In genomic region chr7:40680657-40681056, GRCh38 we compare ENCODE assay signal across 9 cellular contexts.
DNase-seq lines count a peak whose midpoint lies in the region; ATAC-seq and TF ChIP-seq lines count a peak whose summit lies in the region.
"Had no signal": no experiment of that assay in that cellular context is flagged by ENCODE, and none has a peak within 500 bp of the region (broad histone marks: within the 10 kb centered on the region; RNA-seq: fewer than 3 reads in every experiment).

No MANE protein-coding gene starts in this region.

- DNase-seq in ELR (ENCODE audit: low read depth): peak; percentile 48
- DNase-seq in astrocyte of the spinal cord (ENCODE audit: low read depth, low spot score): peak; percentile 32
- DNase-seq in trophoblast cell: peak; percentile 1 to 52
- no peak for DNase-seq in Ammon's horn (ENCODE audit: low spot score)
- no peak for DNase-seq in NCI-H2107 treated with DMSO at 0.1 percent for 48 hours (lab: John Stamatoyannopoulos, UW; ENCODE audit: unreplicated experiment)
- no peak for DNase-seq in CD4-positive, alpha-beta memory T cell
- DNase-seq: pancreas had no signal

- peaks cover 0 to 37% (median 3%) of the 10 kb centered on the region in 8 donors for H3K9me3 Mint-ChIP-seq in CD4-positive, alpha-beta memory T cell

- no peak overlapping the region for H4K8ac ChIP-seq in trophoblast cell (ENCODE audit: low read depth, low read length)

- H3K9me3 ChIP-seq in trophoblast cell (ENCODE audit: insufficient read depth, low read depth, low read length): no peaks in the 10 kb centered on the region
- H3K9me3 ChIP-seq in CD4-positive, alpha-beta memory T cell (ENCODE audit: control insufficient read depth in 1 of 2, low read length in 2 of 2): no peaks in the 10 kb centered on the region
- H3K9me3 ChIP-seq: pancreas had no signal

- H3K36me3 Mint-ChIP-seq in CD4-positive, alpha-beta memory T cell: no peaks in the 10 kb centered on the region

- in situ Hi-C loops in astrocyte of the spinal cord (cut with HindIII; ENCODE audit: low sequenced_read_pairs): no loop called here

- no CpG with 5 or more reads among the region's 1 CpG for WGBS in trophoblast cell (ENCODE audit: extremely low coverage, insufficient coverage, insufficient read length)

- no peak overlapping the region for H4K91ac ChIP-seq in trophoblast cell (ENCODE audit: low read depth, low read length)

- no peak overlapping the region for H3K14ac ChIP-seq in trophoblast cell (ENCODE audit: low read length)

- POLR2A ChIA-PET in CD4-positive, alpha-beta memory T cell (lab: Charles Lee; ENCODE audit: partially characterized antibody): no interaction called here

- TF ChIP-seq CTCF in astrocyte of the spinal cord (IDR thresholded peaks at IDR 0.05; ENCODE audit: low read depth, low read length): peak; percentile 50

- intact Hi-C loops in CD4-positive, alpha-beta memory T cell (cut with micrococcal nuclease): no loop called here

- H3K4ac ChIP-seq in trophoblast cell (ENCODE audit: low read depth, low read length): no peak overlapping the region

- no peaks in the 10 kb centered on the region for H3K27me3 ChIP-seq in trophoblast cell (ENCODE audit: insufficient read depth, low read length)
- H3K27me3 ChIP-seq in CD4-positive, alpha-beta memory T cell (ENCODE audit: insufficient read depth, low read length): no peaks in the 10 kb centered on the region
- H3K27me3 ChIP-seq: pancreas had no signal

- H3K27ac ChIP-seq in trophoblast cell (ENCODE audit: low read depth, low read length): no peak overlapping the region
- H3K27ac ChIP-seq in CD4-positive, alpha-beta memory T cell (ENCODE audit: low read depth, low read length): no peak overlapping the region
- H3K27ac ChIP-seq: pancreas had no signal

- H3K27ac Mint-ChIP-seq in CD4-positive, alpha-beta memory T cell: no peak overlapping the region

- CTCF ChIA-PET in CD4-positive, alpha-beta memory T cell (lab: Charles Lee; ENCODE audit: partially characterized antibody): no interaction called here

- H3K4me3 Mint-ChIP-seq in CD4-positive, alpha-beta memory T cell: no peak overlapping the region

- no peaks in the 10 kb centered on the region for H3K27me3 Mint-ChIP-seq in CD4-positive, alpha-beta memory T cell

- no peak overlapping the region for H2AK5ac ChIP-seq in trophoblast cell (ENCODE audit: low read length)

- H2AFZ ChIP-seq in trophoblast cell (ENCODE audit: insufficient read depth, low read length, poor library complexity): no peak overlapping the region

- no peak overlapping the region for H3K4me2 ChIP-seq in trophoblast cell (ENCODE audit: low read length)

- H3K18ac ChIP-seq in trophoblast cell (ENCODE audit: low read length): no peak overlapping the region

- no peaks in the 10 kb centered on the region for H3K4me1 ChIP-seq in trophoblast cell (ENCODE audit: control insufficient read depth in 1 of 2, insufficient read depth in 2 of 2, low read length in 2 of 2)
- no peaks in the 10 kb centered on the region for H3K4me1 ChIP-seq in CD4-positive, alpha-beta memory T cell (ENCODE audit: insufficient read depth, low read length)
- H3K4me1 ChIP-seq: pancreas had no signal

- no peak overlapping the region for H3K9ac ChIP-seq in trophoblast cell (ENCODE audit: low read length)

- H3K79me2 ChIP-seq in trophoblast cell (ENCODE audit: control insufficient read depth, insufficient read depth, low read length, poor library complexity): no peaks in the 10 kb centered on the region

- no peak overlapping the region for H2BK5ac ChIP-seq in trophoblast cell (ENCODE audit: low read depth, low read length, poor library complexity)

- H2BK120ac ChIP-seq in trophoblast cell (ENCODE audit: insufficient read depth, low read length, poor library complexity): no peak overlapping the region

- H3K36me3 ChIP-seq in trophoblast cell (ENCODE audit: control insufficient read depth in 1 of 2, insufficient read depth in 2 of 2, low read length in 2 of 2): no peaks in the 10 kb centered on the region
- no peaks in the 10 kb centered on the region for H3K36me3 ChIP-seq in CD4-positive, alpha-beta memory T cell (ENCODE audit: insufficient read depth, low read length)
- H3K36me3 ChIP-seq: pancreas had no signal

- no peak overlapping the region for H3K4me3 ChIP-seq in astrocyte of the spinal cord (ENCODE audit: low read depth, low read length)
- no peak overlapping the region for H3K4me3 ChIP-seq in trophoblast cell (ENCODE audit: low read depth, low read length)
- H3K4me3 ChIP-seq in CD4-positive, alpha-beta memory T cell (ENCODE audit: low read length in 2 of 2): no peak overlapping the region
- H3K4me3 ChIP-seq: pancreas had no signal

- ATAC-seq in GM21367 (IDR thresholded peaks at IDR 0.05; ENCODE audit: unreplicated experiment) (peak; percentile 99), HG03571 (IDR thresholded peaks at IDR 0.05; ENCODE audit: unreplicated experiment) (peak; percentile 94)

- no peak overlapping the region for H3K23ac ChIP-seq in trophoblast cell (ENCODE audit: low read length)

- no peaks in the 10 kb centered on the region for H3K4me1 Mint-ChIP-seq in CD4-positive, alpha-beta memory T cell

- no peak overlapping the region for H2BK12ac ChIP-seq in trophoblast cell (ENCODE audit: low read length)

- no peak overlapping the region for H4K12ac ChIP-seq in trophoblast cell (ENCODE audit: low read depth, low read length)

- no peaks in the 10 kb centered on the region for H3K79me1 ChIP-seq in trophoblast cell (ENCODE audit: low read length)

Comparison
In these comparisons a context has a peak if more than half of its experiments do, and no peak if none do; other contexts are left out.
1. DNase-seq: peak in ELR (single experiment), astrocyte of the spinal cord (single experiment) and trophoblast cell (2 of 2); none in Ammon's horn (single experiment), NCI-H2107 treated with DMSO at 0.1 percent for 48 hours (single experiment) and CD4-positive, alpha-beta memory T cell (0 of 5).